Comparison of ENCODE assay signal across 11 cellular contexts in genomic region chr12:52082668-52082987, GRCh38. TPM values are rescaled to one million over a fixed set of nuclear protein-coding genes. Genes with fewer than 3 reads are reported as not detected.
DNase-seq lines count a peak whose midpoint lies in the region; ATAC-seq, FAIRE-seq and TF ChIP-seq lines count a peak whose summit lies in the region.
"Had no signal": no experiment of that assay in that cellular context is flagged by ENCODE, and none has a peak within 500 bp of the region (broad histone marks: within the 10 kb centered on the region; RNA-seq: fewer than 3 reads in every experiment).

No MANE protein-coding gene starts in this region.

- peak; percentile 18 for ATAC-seq in Panc1
- no peak for ATAC-seq in activated naive CD4-positive, alpha-beta T cell treated with anti-CD3 and anti-CD28 coated beads, Interleukin-2, amount 50 U/mL, for 72 hours
- ATAC-seq in HG02623 (IDR thresholded peaks at IDR 0.05; ENCODE audit: unreplicated experiment), result no peak

- TF ChIP-seq CTCF in Panc1 (IDR thresholded peaks at IDR 0.05) (no peak), sigmoid colon (IDR thresholded peaks at IDR 0.05) (no peak)

- FAIRE-seq in GM12891 (lab: Jason Lieb, UNC), result peak; percentile 20
- FAIRE-seq: H54 had no signal

- TF ChIP-seq EP300 in sigmoid colon (IDR thresholded peaks at IDR 0.05), result no peak

- H3K36me3 Mint-ChIP-seq in activated naive CD4-positive, alpha-beta T cell treated with anti-CD3 and anti-CD28 coated beads, Interleukin-2, amount 50 U/mL, for 72 hours, result no peaks in the 10 kb centered on the region

- in situ Hi-C loops in Panc1 (cut with HindIII; ENCODE audit: low pct_unique_long_range_greater_than_20kb, low sequenced_read_pairs), result no loop called here

- no peak for DNase-seq in GM12891 (ENCODE audit: insufficient read length, low spot score)
- no peak for DNase-seq in Panc1 (ENCODE audit: low read depth, low spot score)
- peak; percentile 57 for DNase-seq in islet precursor cell
- no peak for DNase-seq in sigmoid colon
- DNase-seq in COLO668 (lab: John Stamatoyannopoulos, UW; ENCODE audit: unreplicated experiment), result no peak
- no peak for DNase-seq in activated naive CD4-positive, alpha-beta T cell treated with anti-CD3 and anti-CD28 coated beads, Interleukin-2, amount 50 U/mL, for 72 hours (ENCODE audit: low spot score in 2 of 2)
- DNase-seq in HEK293T (ENCODE audit: extremely low spot score), result no peak
- DNase-seq: activated CD4-positive, alpha-beta T cell treated with anti-CD3 and anti-CD28 coated beads for 4 hours had no signal

- intact Hi-C loops in Panc1 (cut with micrococcal nuclease; ENCODE audit: unreplicated experiment) (no loop called here), sigmoid colon (cut with DNase I) (no loop called here)

- no peak for TF ChIP-seq POLR2A in GM12891 (IDR thresholded peaks at IDR 0.05; ENCODE audit: low read depth, low read length)
- TF ChIP-seq POLR2A in sigmoid colon (IDR thresholded peaks at IDR 0.05), result no peak

- H3K36me3 ChIP-seq in Panc1 (ENCODE audit: control insufficient read depth, insufficient read depth, low read length) (no peaks in the 10 kb centered on the region), sigmoid colon (peaks cover 0 to 10% (median 0%) of the 10 kb centered on the region in 4 donors)

- peaks cover 7% of the 10 kb centered on the region; the same call in 1 of the 2 replicates for H3K4me1 ChIP-seq in Panc1 (ENCODE audit: control insufficient read depth, insufficient read depth, low read length)
- H3K4me1 ChIP-seq in sigmoid colon, result peaks cover 0 to 27% (median 7%) of the 10 kb centered on the region in 4 donors

- BruUV-seq in Panc1 (replicated peaks; lab: Mats Ljungman, UMichigan), result no TSS peak

- H3K27me3 ChIP-seq in Panc1 (ENCODE audit: control insufficient read depth, insufficient read depth, low read length) (no peaks in the 10 kb centered on the region), sigmoid colon (no peaks in the 10 kb centered on the region)

- H3K9me3 Mint-ChIP-seq in activated naive CD4-positive, alpha-beta T cell treated with anti-CD3 and anti-CD28 coated beads, Interleukin-2, amount 50 U/mL, for 72 hours, result no peaks in the 10 kb centered on the region
- H3K9me3 Mint-ChIP-seq: activated naive CD8-positive, alpha-beta T cell treated with anti-CD3 and anti-CD28 coated beads, Interleukin-2, amount 10 ng/mL, durations not matched to agents 7 days and 5 days had no signal

- H3K27ac Mint-ChIP-seq in activated naive CD4-positive, alpha-beta T cell treated with anti-CD3 and anti-CD28 coated beads, Interleukin-2, amount 50 U/mL, for 72 hours, result no peak overlapping the region

- H3K27ac ChIP-seq in Panc1 (ENCODE audit: low read length) (no peak overlapping the region), sigmoid colon (peak overlapping the region; percentile 54 to 79 (median 62))

- POLR2A ChIA-PET in Panc1 (lab: Charles Lee), result no interaction called here
- POLR2A ChIA-PET in HEK293T (lab: Yijun Ruan, JAX), result interaction anchor here (1.1 kb wide), 2 partner anchors 50 to 59 kb away, joined by 4 to 5 read pairs; no protein-coding TSS in a partner anchor

- WGBS in sigmoid colon, 2 donors, result 79 to 85% methylated on average over 4 of the region's 4 CpGs

- H3K9me3 ChIP-seq in Panc1 (ENCODE audit: control insufficient read depth, insufficient read depth, low read depth, low read length) (no peaks in the 10 kb centered on the region), sigmoid colon (no peaks in the 10 kb centered on the region)

- CTCF ChIA-PET in Panc1 (lab: Charles Lee) (interaction anchor here (0.6 to 3.7 kb wide), 7 partner anchors 11 to 104 kb away, joined by 3 to 47 read pairs (median 4); partner anchors contain the start of gene NR4A1), HEK293T (lab: Yijun Ruan, JAX) (interaction anchor here (0.5 to 7.3 kb wide), 8 partner anchors 9 to 550 kb away, joined by 3 to 93 read pairs (median 4); no protein-coding TSS in a partner anchor)

- H3K4me3 ChIP-seq in Panc1 (ENCODE audit: low read depth in 2 of 2, low read length in 2 of 2) (no peak overlapping the region), sigmoid colon (no peak overlapping the region)

TF ChIP-seq in GM12891, 5 proteins besides CTCF, POLR2A, EP300 and RAD21:
- TF ChIP-seq TAF1 (IDR thresholded peaks at IDR 0.05; ENCODE audit: low read depth, low read length), result no peak
- no peak for TF ChIP-seq POU2F2 (IDR thresholded peaks at IDR 0.05; ENCODE audit: low read depth, low read length)
- TF ChIP-seq POLR2AphosphoS5 (IDR thresholded peaks at IDR 0.05; ENCODE audit: low read depth, low read length), result no peak
- no peak for TF ChIP-seq PAX5 (IDR thresholded peaks at IDR 0.05; ENCODE audit: insufficient read depth, low read length, severe bottlenecking)
- no peak for TF ChIP-seq SPI1 (IDR thresholded peaks at IDR 0.05; ENCODE audit: low read depth, low read length)

TF ChIP-seq in HEK293T, 16 proteins besides CTCF, POLR2A, EP300 and RAD21:
- TF ChIP-seq FOXA1 (IDR thresholded peaks at IDR 0.05) (no peak), BHLHE40 (IDR thresholded peaks at IDR 0.05; ENCODE audit: borderline replicate concordance) (no peak), PKNOX1 (IDR thresholded peaks at IDR 0.05) (no peak), FOXM1 (IDR thresholded peaks at IDR 0.05; ENCODE audit: borderline replicate concordance) (no peak), FOXK2 (IDR thresholded peaks at IDR 0.05) (no peak), ELF4 (IDR thresholded peaks at IDR 0.05) (no peak), SP1 (IDR thresholded peaks at IDR 0.05) (no peak), L3MBTL2 (conservative IDR thresholded peaks at IDR 0.05) (no peak), LEF1 (IDR thresholded peaks at IDR 0.05; ENCODE audit: borderline replicate concordance) (no peak), ZNF384 (IDR thresholded peaks at IDR 0.05) (no peak), HDGF (IDR thresholded peaks at IDR 0.05; ENCODE audit: borderline replicate concordance) (no peak), CTBP1 (IDR thresholded peaks at IDR 0.05; ENCODE audit: borderline replicate concordance) (no peak), TARDBP (IDR thresholded peaks at IDR 0.05) (no peak), NFRKB (IDR thresholded peaks at IDR 0.05) (no peak)

RNA-seq across cellular contexts. Expression of gene SMIM41, which starts 3.1 kb away (rescaled TPM):
- not detected for polyA plus RNA-seq in GM12891 (2012; ENCODE audit: low read depth, missing spikeins)
- total RNA-seq in Panc1 (2021; ENCODE audit: unreplicated experiment) (not detected), sigmoid colon (1 to 10 TPM in 2 of 4 donors, under 1 TPM in 1, not detected in 1; 0.41 to 5.7 (median 1.2) TPM)
- polyA plus RNA-seq in Panc1 (2012; ENCODE audit: insufficient read length), result not detected
- under 1 TPM in 1 of 3 donors, not detected in 2; 0.61 TPM for polyA plus RNA-seq in sigmoid colon
- total RNA-seq in activated naive CD4-positive, alpha-beta T cell treated with anti-CD3 and anti-CD28 coated beads, Interleukin-2, amount 50 U/mL, for 72 hours, result not detected
- total RNA-seq: activated naive CD8-positive, alpha-beta T cell treated with anti-CD3 and anti-CD28 coated beads, Interleukin-2, amount 10 ng/mL, durations not matched to agents 7 days and 5 days had no signal

RNA-seq across cellular contexts. Expression of gene ATG101, which starts 12.8 kb away (rescaled TPM):
- 34.1 TPM for polyA plus RNA-seq in GM12891 (2012; ENCODE audit: low read depth, missing spikeins)
- total RNA-seq in Panc1 (2021; ENCODE audit: unreplicated experiment) (64.9 TPM), sigmoid colon (10 to 100 TPM; 30.2 to 48.7 (median 38.2) TPM)
- polyA plus RNA-seq in Panc1 (2012; ENCODE audit: insufficient read length), result 104 TPM
- polyA plus RNA-seq in sigmoid colon, result 10 to 100 TPM; 58.9 to 64.5 (median 61.7) TPM
- 10 to 100 TPM; 28.5 to 46.8 TPM for total RNA-seq in activated naive CD4-positive, alpha-beta T cell treated with anti-CD3 and anti-CD28 coated beads, Interleukin-2, amount 50 U/mL, for 72 hours

RNA-seq across cellular contexts. Expression of gene NR4A1, which starts 31.4 kb away (rescaled TPM):
- polyA plus RNA-seq in GM12891 (2012; ENCODE audit: low read depth, missing spikeins), result 22.3 TPM
- 2.0 TPM for total RNA-seq in Panc1 (2021; ENCODE audit: unreplicated experiment)
- polyA plus RNA-seq in Panc1 (2012; ENCODE audit: insufficient read length), result 5.5 TPM
- total RNA-seq in sigmoid colon, result 100 to 1,000 TPM in 3 of 4 donors, 10 to 100 TPM in 1; 41.7 to 276 (median 167) TPM
- polyA plus RNA-seq in sigmoid colon, result 10 to 100 TPM; 31.2 to 65.9 (median 45.0) TPM
- total RNA-seq in activated naive CD4-positive, alpha-beta T cell treated with anti-CD3 and anti-CD28 coated beads, Interleukin-2, amount 50 U/mL, for 72 hours, result 10 to 100 TPM; 29.8 to 76.0 TPM

Comparison
In these comparisons a context has a peak if more than half of its experiments do, and no peak if none do; other contexts are left out.
1. RNA of gene NR4A1, which starts 31.4 kb away (total RNA-seq): 41.7 to 276 TPM in sigmoid colon and 29.8 to 76.0 TPM in activated naive CD4-positive, alpha-beta T cell treated with anti-CD3 and anti-CD28 coated beads, Interleukin-2, amount 50 U/mL, for 72 hours; 2.0 TPM in Panc1 (single experiment); every median in the first group is over 10 times any median in the second.